ENCODE assay signal across 11 cellular contexts in genomic region chr12:75483411-75483810, GRCh38. TPM values are rescaled to one million over a fixed set of nuclear protein-coding genes. Genes with fewer than 3 reads are reported as not detected.
DNase-seq lines count a peak whose midpoint lies in the region; ATAC-seq and TF ChIP-seq lines count a peak whose summit lies in the region.
"Had no signal": no experiment of that assay in that cellular context is flagged by ENCODE, and none has a peak within 500 bp of the region (broad histone marks: within the 10 kb centered on the region; RNA-seq: fewer than 3 reads in every experiment).

No MANE protein-coding gene starts in this region.

- 58 to 60% methylated on average over 2 of the region's 2 CpGs for WGBS in sigmoid colon, 2 donors

- H3K27ac Mint-ChIP-seq in IgD-negative memory B cell = peak overlapping the region; percentile 76 to 99 (median 97)
- H3K27ac Mint-ChIP-seq in effector memory CD8-positive, alpha-beta T cell = peak overlapping the region; percentile 95 to 98

- TF ChIP-seq EP300 in sigmoid colon (IDR thresholded peaks at IDR 0.05) = no peak

- H3K9ac ChIP-seq in DND-41 (ENCODE audit: low read depth, low read length) = peak overlapping the region; percentile 6

- TF ChIP-seq CTCF in DND-41 (IDR thresholded peaks at IDR 0.05; ENCODE audit: borderline replicate concordance, extremely low read depth, low read length, poor library complexity, severe bottlenecking) (no peak), sigmoid colon (IDR thresholded peaks at IDR 0.05) (no peak)

- H3K4me1 Mint-ChIP-seq in IgD-negative memory B cell = peaks cover 41 to 56% (median 53%) of the 10 kb centered on the region in 3 donors
- peaks cover 58 to 68% of the 10 kb centered on the region in 2 donors for H3K4me1 Mint-ChIP-seq in effector memory CD8-positive, alpha-beta T cell (ENCODE audit: low read depth in 2 of 2)

- H3K36me3 Mint-ChIP-seq in IgD-negative memory B cell = no peaks in the 10 kb centered on the region
- H3K36me3 Mint-ChIP-seq in effector memory CD8-positive, alpha-beta T cell (ENCODE audit: insufficient read depth) = peaks cover 66% of the 10 kb centered on the region

- intact Hi-C loops in sigmoid colon (cut with DNase I) = no loop called here

- TF ChIP-seq POLR2A in sigmoid colon (IDR thresholded peaks at IDR 0.05) = no peak

- no peaks in the 10 kb centered on the region for H3K27me3 Mint-ChIP-seq in IgD-negative memory B cell
- H3K27me3 Mint-ChIP-seq in effector memory CD8-positive, alpha-beta T cell = no peaks in the 10 kb centered on the region

- H3K79me2 ChIP-seq in DND-41 (ENCODE audit: insufficient read depth, low read length) = peaks cover 38% of the 10 kb centered on the region

- peak overlapping the region; percentile 69 for H3K4me2 ChIP-seq in DND-41 (ENCODE audit: insufficient read depth, low read length)

- H3K36me3 ChIP-seq in DND-41 (ENCODE audit: insufficient read depth, low read length) = peaks cover 7% of the 10 kb centered on the region
- no peaks in the 10 kb centered on the region for H3K36me3 ChIP-seq in sigmoid colon

- no peak for DNase-seq in DND-41
- DNase-seq in effector memory CD8-positive, alpha-beta T cell = no peak
- no peak for DNase-seq in sigmoid colon
- no peak for DNase-seq in NCI-H146 treated with DMSO at 0.1 percent for 48 hours (lab: John Stamatoyannopoulos, UW; ENCODE audit: unreplicated experiment)
- DNase-seq in NCI-H2171 (lab: John Stamatoyannopoulos, UW) = no peak
- DNase-seq: activated naive CD4-positive, alpha-beta T cell treated with Interleukin-2 at 50 U/mL for 16 hours; kidney glomerular epithelial cell; NCI-H748 treated with DMSO at 0.1 percent for 48 hours; stimulated activated naive CD8-positive, alpha-beta T cell treated with anti-CD3 and anti-CD28 coated beads, Interleukin-15, Interleukin-2, amounts not matched to agents 100 U/mL and 50 U/mL, for 24 hours had no signal

- no peaks in the 10 kb centered on the region for H3K27me3 ChIP-seq in DND-41 (ENCODE audit: insufficient read depth, low read length, poor library complexity)
- H3K27me3 ChIP-seq in sigmoid colon = no peaks in the 10 kb centered on the region

- no peak overlapping the region for H2AFZ ChIP-seq in DND-41 (ENCODE audit: low read depth, low read length)

- no peaks in the 10 kb centered on the region for H3K9me3 ChIP-seq in DND-41 (ENCODE audit: insufficient read depth, low read length, severe bottlenecking)
- no peaks in the 10 kb centered on the region for H3K9me3 ChIP-seq in sigmoid colon

- H3K4me3 ChIP-seq in DND-41 (ENCODE audit: low read depth in 1 of 2, low read length in 2 of 2) = peak overlapping the region in 1 of 2 experiments; percentile 62; a peak in 2 of 4 replicates
- H3K4me3 ChIP-seq in sigmoid colon = peak overlapping the region in 2 of 4 donors; percentile 49 to 56

- H3K27ac ChIP-seq in DND-41 (ENCODE audit: low read length) (peak overlapping the region; percentile 34; the same call in 1 of the 2 replicates), sigmoid colon (peak overlapping the region; percentile 43 to 87 (median 69))

- H3K4me3 Mint-ChIP-seq in IgD-negative memory B cell = peak overlapping the region; percentile 6 to 100 (median 69)
- H3K4me3 Mint-ChIP-seq in effector memory CD8-positive, alpha-beta T cell = peak overlapping the region; percentile 67 to 76

- H3K9me3 Mint-ChIP-seq in IgD-negative memory B cell = peaks cover 0 to 1% (median 0%) of the 10 kb centered on the region in 3 donors
- H3K9me3 Mint-ChIP-seq in effector memory CD8-positive, alpha-beta T cell = no peaks in the 10 kb centered on the region

- H4K20me1 ChIP-seq in DND-41 (ENCODE audit: insufficient read depth, low read length) = no peaks in the 10 kb centered on the region

- H3K4me1 ChIP-seq in DND-41 (ENCODE audit: insufficient read depth, low read length) (peaks cover 67% of the 10 kb centered on the region), sigmoid colon (peaks cover 0 to 60% (median 47%) of the 10 kb centered on the region in 4 donors)

- ATAC-seq in DND-41 (ENCODE audit: insufficient read depth, low read depth) (no peak), HG02885 (IDR thresholded peaks at IDR 0.05; ENCODE audit: poor library complexity, unreplicated experiment) (no peak)
- ATAC-seq in effector memory CD8-positive, alpha-beta T cell (replicated peaks) = no peak
- ATAC-seq: stimulated activated naive CD8-positive, alpha-beta T cell treated with anti-CD3 and anti-CD28 coated beads, Interleukin-15, Interleukin-2, amounts not matched to agents 100 U/mL and 50 U/mL, for 24 hours had no signal

RNA-seq across cellular contexts. Expression of gene GLIPR1, which starts 2.9 kb away (rescaled TPM):
- polyA plus RNA-seq in IgD-negative memory B cell (147 TPM), sigmoid colon (10 to 100 TPM in 1 of 3 donors, 1 to 10 TPM in 2; 4.8 to 12.2 (median 6.2) TPM)
- 10 to 100 TPM; 14.6 to 20.9 (median 17.4) TPM for total RNA-seq in sigmoid colon

RNA-seq across cellular contexts. Expression of gene KRR1, which starts 28.0 kb away (rescaled TPM):
- polyA plus RNA-seq in IgD-negative memory B cell = 63.8 TPM
- 10 to 100 TPM; 12.7 to 40.0 (median 29.5) TPM for total RNA-seq in sigmoid colon
- 10 to 100 TPM in 2 of 3 donors, 1 to 10 TPM in 1; 9.7 to 20.3 (median 10.8) TPM for polyA plus RNA-seq in sigmoid colon

Comparison
In these comparisons a context has a peak if more than half of its experiments do, and no peak if none do; other contexts are left out.
1. RNA of gene GLIPR1, which starts 2.9 kb away (polyA plus RNA-seq): 147 TPM in IgD-negative memory B cell (single experiment); 4.8 to 12.2 TPM in sigmoid colon; every median in the first group is over 10 times any median in the second.